In genomic region chr19:18817574-18817973, GRCh38 we compare ENCODE assay signal across 2 cellular contexts.
TF ChIP-seq lines count a peak whose summit lies in the region.

No MANE protein-coding gene starts in this region.

TF ChIP-seq in HepG2, 621 proteins besides CTCF, POLR2A, EP300 and RAD21 (continues in another document):
- TF ChIP-seq ZMYM3 (CRISPR knock-in tag; IDR thresholded peaks at IDR 0.05) (0 out of 2 replicates have a peak, but pooled peaks have one; percentile 36), ZFP36L2 (CRISPR knock-in tag; IDR thresholded peaks at IDR 0.05) (no peak), CHCHD3 (CRISPR knock-in tag; IDR thresholded peaks at IDR 0.05) (no peak), ZFP41 (CRISPR knock-in tag; IDR thresholded peaks at IDR 0.05; ENCODE audit: borderline replicate concordance) (no peak), MAFK (conservative IDR thresholded peaks at IDR 0.05 in 1 of 2, IDR thresholded peaks at IDR 0.05 in 1 of 2; ENCODE audit: low read length in 2 of 2) (peak; percentile 31 to 72; a peak in 3 of 4 replicates), ZNF33A (CRISPR knock-in tag; IDR thresholded peaks at IDR 0.05; ENCODE audit: borderline replicate concordance) (no peak), ZKSCAN5 (CRISPR knock-in tag; IDR thresholded peaks at IDR 0.05) (no peak), SRSF9 (IDR thresholded peaks at IDR 0.05; ENCODE audit: borderline replicate concordance, insufficient read depth, low read depth, low read length, poor library complexity, severe bottlenecking) (no peak), HNF1B (CRISPR knock-in tag; IDR thresholded peaks at IDR 0.05) (no peak), HHEX (CRISPR knock-in tag; IDR thresholded peaks at IDR 0.05) (no peak), IRX3 (CRISPR knock-in tag; IDR thresholded peaks at IDR 0.05; ENCODE audit: borderline replicate concordance, low read depth) (no peak), ZNF691 (CRISPR knock-in tag; IDR thresholded peaks at IDR 0.05; ENCODE audit: borderline replicate concordance, low read depth) (no peak), ZNF577 (CRISPR knock-in tag; IDR thresholded peaks at IDR 0.05; ENCODE audit: borderline replicate concordance, low read depth) (no peak), SNAPC2 (CRISPR knock-in tag; IDR thresholded peaks at IDR 0.05) (no peak), GMEB1 (CRISPR knock-in tag; IDR thresholded peaks at IDR 0.05; ENCODE audit: borderline replicate concordance) (no peak), TBX2 (CRISPR knock-in tag; IDR thresholded peaks at IDR 0.05; ENCODE audit: borderline replicate concordance) (no peak), MATR3 (CRISPR knock-in tag; IDR thresholded peaks at IDR 0.05) (no peak), ZNF672 (CRISPR knock-in tag; IDR thresholded peaks at IDR 0.05) (no peak), ZNF180 (CRISPR knock-in tag; IDR thresholded peaks at IDR 0.05; ENCODE audit: borderline replicate concordance, low read depth) (no peak), SKIL (CRISPR knock-in tag; IDR thresholded peaks at IDR 0.05; ENCODE audit: borderline replicate concordance) (no peak), CBX1 (IDR thresholded peaks at IDR 0.05; ENCODE audit: low read depth) (no peak), IRF2 (CRISPR knock-in tag; IDR thresholded peaks at IDR 0.05) (no peak), POLR2G (IDR thresholded peaks at IDR 0.05; ENCODE audit: low read depth, low read length) (no peak), GABPA (IDR thresholded peaks at IDR 0.05; ENCODE audit: low read depth, low read length) (no peak), GABPA (CRISPR knock-in tag; IDR thresholded peaks at IDR 0.05; ENCODE audit: low read depth) (no peak), SALL2 (CRISPR knock-in tag; IDR thresholded peaks at IDR 0.05) (no peak), BRF2 (CRISPR knock-in tag; IDR thresholded peaks at IDR 0.05) (no peak), ZFYVE20 (CRISPR knock-in tag; IDR thresholded peaks at IDR 0.05; ENCODE audit: borderline replicate concordance, low read depth) (no peak), BCL6 (CRISPR knock-in tag; IDR thresholded peaks at IDR 0.05) (no peak), ZNF556 (CRISPR knock-in tag; IDR thresholded peaks at IDR 0.05; ENCODE audit: borderline replicate concordance) (no peak), MAFF (IDR thresholded peaks at IDR 0.05; ENCODE audit: low read depth, low read length) (peak; percentile 39; the same call in 1 of the 2 replicates)

TF ChIP-seq in K562, 482 proteins besides CTCF, POLR2A, EP300 and RAD21:
- TF ChIP-seq RBM25 (IDR thresholded peaks at IDR 0.05; ENCODE audit: low read depth, low read length, severe bottlenecking) (peak; percentile 83), C11orf30 (IDR thresholded peaks at IDR 0.05; ENCODE audit: low read depth) (peak; percentile 21; the same call in 1 of the 2 replicates), ZNF316 (IDR thresholded peaks at IDR 0.05) (peak; percentile 56; the same call in 1 of the 2 replicates), CHD2 (IDR thresholded peaks at IDR 0.05; ENCODE audit: low read depth, low read length) (no peak), KDM1A (IDR thresholded peaks at IDR 0.05) (peak; percentile 13 to 31; a peak in 1 of 4 replicates), HNRNPK (IDR thresholded peaks at IDR 0.05; ENCODE audit: low read depth, low read length, poor library complexity, severe bottlenecking) (no peak), CEBPB (tag; IDR thresholded peaks at IDR 0.05) (peak; percentile 57; the same call in 1 of the 2 replicates), BCOR (IDR thresholded peaks at IDR 0.05) (peak; percentile 67)
